Comparison of ENCODE assay signal across 20 cellular contexts in genomic region chr12:73612571-73612970, GRCh38.
"Had no signal": no experiment of that assay in that cellular context is flagged by ENCODE, and none has a peak within 500 bp of the region (broad histone marks: within the 10 kb centered on the region; RNA-seq: fewer than 3 reads in every experiment).

No MANE protein-coding gene starts in this region.

- H3K4me3 Mint-ChIP-seq: activated B cell treated with CpG ODN at 0.5 μM for 24 hours; activated CD8-positive, alpha-beta T cell treated with anti-CD3 and anti-CD28 coated beads for 36 hours; activated naive CD4-positive, alpha-beta T cell treated with anti-CD3 and anti-CD28 coated beads, Interleukin-2, amount 50 U/mL, for 24 hours; activated T-cell treated with anti-CD3 and anti-CD28 coated beads, Interleukin-2, amount 50 U/mL, for 4 hours; nephron had no signal

- H3K36me3 Mint-ChIP-seq: activated naive CD4-positive, alpha-beta T cell treated with anti-CD3 and anti-CD28 coated beads, Interleukin-2, amount 50 U/mL, for 24 hours had no signal

- ATAC-seq: activated CD8-positive, alpha-beta T cell treated with anti-CD3 and anti-CD28 coated beads for 36 hours; activated T-cell treated with anti-CD3 and anti-CD28 coated beads, Interleukin-2, amount 50 U/mL, for 4 hours; gastroesophageal sphincter; left ventricle myocardium superior; right cardiac atrium; stimulated activated naive CD8-positive, alpha-beta T cell treated with anti-CD3 and anti-CD28 coated beads, Interleukin-15, Interleukin-2, amounts not matched to agents 100 U/mL and 50 U/mL, for 24 hours had no signal

- H3K27me3 Mint-ChIP-seq: activated B cell treated with CpG ODN at 0.5 μM for 24 hours; activated CD8-positive, alpha-beta T cell treated with anti-CD3 and anti-CD28 coated beads for 36 hours; activated naive CD4-positive, alpha-beta T cell treated with anti-CD3 and anti-CD28 coated beads, Interleukin-2, amount 50 U/mL, for 24 hours had no signal

- H3K9me3 ChIP-seq: gastroesophageal sphincter, transverse colon had no signal

- H3K27ac ChIP-seq: cardiac muscle cell, gastroesophageal sphincter, transverse colon had no signal

- H3K9me3 Mint-ChIP-seq: activated naive CD4-positive, alpha-beta T cell treated with anti-CD3 and anti-CD28 coated beads, Interleukin-2, amount 50 U/mL, for 24 hours had no signal

- H3K27me3 ChIP-seq: cardiac muscle cell, gastroesophageal sphincter, transverse colon had no signal

- DNase-seq: activated B cell treated with CpG ODN at 0.5 μM for 24 hours; activated CD4-positive, alpha-beta T cell treated with anti-CD3 and anti-CD28 coated beads for 48 hours; activated CD8-positive, alpha-beta T cell treated with anti-CD3 and anti-CD28 coated beads for 36 hours; activated effector memory CD4-positive, alpha-beta T cell treated with Interleukin-2 at 50 U/mL for 16 hours; activated T-cell treated with anti-CD3 and anti-CD28 coated beads, Interleukin-2, amount 50 U/mL, for 4 hours; erythroblast; kidney; left ventricle myocardium superior; mesenchymal stem cell; nucleus accumbens; posterior cingulate gyrus; right cardiac atrium; small intestine; stimulated activated naive CD8-positive, alpha-beta T cell treated with anti-CD3 and anti-CD28 coated beads, Interleukin-15, Interleukin-2, amounts not matched to agents 100 U/mL and 50 U/mL, for 24 hours; T-helper 2 cell; transverse colon had no signal

- H3K4me1 ChIP-seq: gastroesophageal sphincter, transverse colon had no signal

- H3K4me1 Mint-ChIP-seq: activated B cell treated with CpG ODN at 0.5 μM for 24 hours; activated naive CD4-positive, alpha-beta T cell treated with anti-CD3 and anti-CD28 coated beads, Interleukin-2, amount 50 U/mL, for 24 hours had no signal

- H3K4me3 ChIP-seq: cardiac muscle cell, gastroesophageal sphincter, transverse colon had no signal

- H3K27ac Mint-ChIP-seq: activated B cell treated with CpG ODN at 0.5 μM for 24 hours; activated CD8-positive, alpha-beta T cell treated with anti-CD3 and anti-CD28 coated beads for 36 hours; activated naive CD4-positive, alpha-beta T cell treated with anti-CD3 and anti-CD28 coated beads, Interleukin-2, amount 50 U/mL, for 24 hours had no signal
